In genomic region chr1:223479718-223480425, GRCh38 we compare ENCODE assay signal across 14 cellular contexts.
A peak's percentile ranks its signal among the peaks of the same experiment; 100 is the strongest.
DNase-seq lines count a peak whose midpoint lies in the region; ATAC-seq and TF ChIP-seq lines count a peak whose summit lies in the region.
"Had no signal": no experiment of that assay in that cellular context is flagged by ENCODE, and none has a peak within 500 bp of the region (broad histone marks: within the 10 kb centered on the region; RNA-seq: fewer than 3 reads in every experiment).

No MANE protein-coding gene starts in this region.

- TF ChIP-seq CTCF in lower lobe of right lung (IDR thresholded peaks at IDR 0.05) (no peak), GM10266 (IDR thresholded peaks at IDR 0.05; ENCODE audit: control insufficient read depth, insufficient read depth, low read depth, missing control alignments) (no peak)

- no peak overlapping the region for H3K4me3 ChIP-seq in lower lobe of right lung
- H3K4me3 ChIP-seq: prostate gland, thoracic aorta had no signal

- no peak overlapping the region for H3K27ac ChIP-seq in lower lobe of right lung
- H3K27ac ChIP-seq: prostate gland, thoracic aorta had no signal

- H3K36me3 ChIP-seq in lower lobe of right lung: no peaks in the 10 kb centered on the region
- H3K36me3 ChIP-seq: prostate gland, thoracic aorta had no signal

- ATAC-seq in lower lobe of right lung: peak; percentile 41 to 49
- ATAC-seq in HG02642 (IDR thresholded peaks at IDR 0.05; ENCODE audit: poor library complexity, unreplicated experiment): no peak
- ATAC-seq: activated T-cell treated with anti-CD3 and anti-CD28 coated beads, Interleukin-2, amount 50 U/mL, for 72 hours had no signal

- DNase-seq in NCI-H1417 (lab: John Stamatoyannopoulos, UW): peak; percentile 56 to 81 (median 69)
- DNase-seq in NCI-H1417 treated with DMSO at 0.1 percent for 48 hours (lab: John Stamatoyannopoulos, UW): no peak
- peak; percentile 60 for DNase-seq in NCI-H1092 treated with DMSO at 0.1 percent for 48 hours (lab: John Stamatoyannopoulos, UW)
- peak; percentile 34 for DNase-seq in RPMI8226
- DNase-seq in lower lobe of right lung: peak; percentile 58
- DNase-seq in GM10266 (ENCODE audit: extremely low spot score): no peak
- no peak for DNase-seq in activated naive CD4-positive, alpha-beta T cell treated with Interleukin-2 at 50 U/mL for 16 hours
- DNase-seq: activated T-cell treated with anti-CD3 and anti-CD28 coated beads, Interleukin-2, amount 50 U/mL, for 72 hours; CD8-positive, alpha-beta memory T cell; islet precursor cell; stimulated activated CD4-positive, alpha-beta T cell treated with anti-CD3 and anti-CD28 coated beads, Interleukin-15, amount 100 ng/mL, for 24 hours had no signal

- intact Hi-C loops in lower lobe of right lung (cut with DNase I): no loop called here

- H3K4me1 ChIP-seq in lower lobe of right lung: peaks cover 4% of the 10 kb centered on the region
- H3K4me1 ChIP-seq: prostate gland had no signal

- no peaks in the 10 kb centered on the region for H3K9me3 ChIP-seq in lower lobe of right lung
- H3K9me3 ChIP-seq: prostate gland, thoracic aorta had no signal

- H3K27me3 ChIP-seq in lower lobe of right lung (ENCODE audit: low read depth): peaks cover 7% of the 10 kb centered on the region

Comparison
In these comparisons a context has a peak if more than half of its experiments do, and no peak if none do; other contexts are left out.
1. DNase-seq: peak in NCI-H1417 (3 of 3), NCI-H1092 treated with DMSO at 0.1 percent for 48 hours (single experiment), RPMI8226 (single experiment) and lower lobe of right lung (single experiment); none in NCI-H1417 treated with DMSO at 0.1 percent for 48 hours (single experiment), GM10266 (single experiment) and activated naive CD4-positive, alpha-beta T cell treated with Interleukin-2 at 50 U/mL for 16 hours (single experiment).